Comparison of ENCODE assay signal across 8 cellular contexts in genomic region chr19:38849746-38850230, GRCh38. TPM values are rescaled to one million over a fixed set of nuclear protein-coding genes. Genes with fewer than 3 reads are reported as not detected.
A peak's percentile ranks its signal among the peaks of the same experiment; 100 is the strongest.
DNase-seq lines count a peak whose midpoint lies in the region; TF ChIP-seq lines count a peak whose summit lies in the region.

TSS of gene HNRNPL (minus strand) at chr19:38849986. CDS start at chr19:38849966, 20 bp downstream.

- H3K9me3 ChIP-seq in DOHH2 (ENCODE audit: control insufficient read depth, insufficient read depth, low read length) (no peaks in the 10 kb centered on the region), GM23248 (ENCODE audit: low read depth) (no peaks in the 10 kb centered on the region)

- no peak for DNase-seq in GM23248
- DNase-seq in M059J (ENCODE audit: low read depth) = no peak
- DNase-seq in activated effector memory CD4-positive, alpha-beta T cell treated with anti-CD3 and anti-CD28 coated beads, Interleukin-2, amount 50 U/mL, for 16 hours = peak; percentile 100
- peak in 27 of 42 donors; percentile 98 to 100 (median 100) for DNase-seq in head of caudate nucleus
- peak; percentile 99 for DNase-seq in progenitor cell of endocrine pancreas (ENCODE audit: low spot score, unreplicated experiment)
- DNase-seq in EL = no peak
- DNase-seq in DMS53 treated with DMSO at 0.1 percent for 48 hours (lab: John Stamatoyannopoulos, UW; ENCODE audit: unreplicated experiment) = no peak

- peak within 1 kb of the TSS; percentile 99 for H3K27ac Mint-ChIP-seq in progenitor cell of endocrine pancreas

- TF ChIP-seq CTCF in DOHH2 (IDR thresholded peaks at IDR 0.05; ENCODE audit: low read depth, low read length, poor library complexity, severe bottlenecking) (peak; percentile 25), progenitor cell of endocrine pancreas (IDR thresholded peaks at IDR 0.05; ENCODE audit: unreplicated experiment) (peak; percentile 56)

- H3K4me3 ChIP-seq in DOHH2 (ENCODE audit: low read length) = peak within 1 kb of the TSS; percentile 94
- H3K4me3 ChIP-seq in GM23248 = peak within 1 kb of the TSS; percentile 97

- H3K27ac ChIP-seq in DOHH2 (ENCODE audit: low read depth, low read length) (peak within 1 kb of the TSS; percentile 90), GM23248 (peak within 1 kb of the TSS; percentile 97)

- H3K4me1 ChIP-seq in DOHH2 (ENCODE audit: control insufficient read depth, low read length) (peaks cover 51% of the 10 kb centered on the region), GM23248 (ENCODE audit: insufficient read depth) (peaks cover 13% of the 10 kb centered on the region; the same call in 1 of the 2 replicates)

- H3K4me2 ChIP-seq in DOHH2 (ENCODE audit: low read length) = peak within 1 kb of the TSS; percentile 97
- H3K4me2 ChIP-seq in GM23248 (ENCODE audit: unreplicated experiment) = peak within 1 kb of the TSS; percentile 100

- H2AFZ ChIP-seq in GM23248 = peak within 1 kb of the TSS; percentile 67

- H3K27me3 ChIP-seq in DOHH2 (ENCODE audit: control insufficient read depth, low read length) (no peaks in the 10 kb centered on the region), GM23248 (replicated peaks; ENCODE audit: insufficient read depth) (no peaks in the 10 kb centered on the region)

- peak within 1 kb of the TSS; percentile 96 for H3K9ac ChIP-seq in GM23248

- H3K36me3 ChIP-seq in DOHH2 (ENCODE audit: control insufficient read depth, low read length) (peaks cover 54% of the 10 kb centered on the region), GM23248 (ENCODE audit: low read depth) (peaks cover 25% of the 10 kb centered on the region)

- in situ Hi-C loops in GM23248 (cut with MboI) = no loop called here

- H3K4me1 Mint-ChIP-seq in progenitor cell of endocrine pancreas (ENCODE audit: low read depth) = peaks cover 29% of the 10 kb centered on the region

- peaks cover 16% of the 10 kb centered on the region for H3K36me3 Mint-ChIP-seq in progenitor cell of endocrine pancreas (ENCODE audit: insufficient read depth)

- H3K27me3 Mint-ChIP-seq in progenitor cell of endocrine pancreas = no peaks in the 10 kb centered on the region

- H3K4me3 Mint-ChIP-seq in progenitor cell of endocrine pancreas (ENCODE audit: low read depth) = peak within 1 kb of the TSS; percentile 92

- H3K9me2 ChIP-seq in DOHH2 (replicated peaks; ENCODE audit: control insufficient read depth, low read length) = no peaks in the 10 kb centered on the region
- no peaks in the 10 kb centered on the region for H3K9me2 ChIP-seq in GM23248 (ENCODE audit: insufficient read depth)

- peaks cover 10% of the 10 kb centered on the region for H3F3A ChIP-seq in DOHH2 (ENCODE audit: control insufficient read depth, insufficient read depth)
- H3F3A ChIP-seq in GM23248 (ENCODE audit: insufficient read depth) = peaks cover 24% of the 10 kb centered on the region

- 0 to 1% methylated on average over 18 to 52 of the region's 58 CpGs for WGBS in GM23248 (ENCODE audit: low coverage in 1 of 2, low lambda C conversion rate in 2 of 2, missing lambda C conversion rate in 2 of 2), 2 experiments

- H3K79me2 ChIP-seq in DOHH2 (ENCODE audit: control insufficient read depth, low read length) (peaks cover 67% of the 10 kb centered on the region), GM23248 (ENCODE audit: insufficient read depth) (peaks cover 44% of the 10 kb centered on the region)

- intact Hi-C loops in head of caudate nucleus (cut with DNase I) = loop anchor here (5.0 to 10.0 kb wide), 3 partner anchors 48 to 232 kb away; partner anchors contain the start of genes ACTN4, EIF3K, MAP4K1 and NFKBIB

- no peaks in the 10 kb centered on the region for H3K9me3 Mint-ChIP-seq in progenitor cell of endocrine pancreas (ENCODE audit: low read depth)

- H4K20me1 ChIP-seq in DOHH2 (ENCODE audit: control insufficient read depth, insufficient read depth, low read depth, low read length) (peaks cover 24% of the 10 kb centered on the region), GM23248 (ENCODE audit: insufficient read depth) (peaks cover 7% of the 10 kb centered on the region; the same call in 1 of the 2 replicates)

RNA-seq across cellular contexts. Expression of gene HNRNPL, which starts in this region (rescaled TPM):
- total RNA-seq in GM23248 (2014; rRNA removed; shearing (Covaris generic)) = 208 and 245 TPM in 2 replicates
- 123 and 126 TPM in 2 replicates for polyA plus RNA-seq in GM23248 (2016; fragmentation: Nextera tagmentation; extraction: Ambion mirVana)
- 208 and 271 TPM in 2 replicates for total RNA-seq in M059J (2014; rRNA removed; shearing (Covaris generic))
- 444 and 461 TPM in 2 replicates for total RNA-seq in progenitor cell of endocrine pancreas

Comparison
In these comparisons a context has a peak if more than half of its experiments do, and no peak if none do; other contexts are left out.
1. DNase-seq: peak in activated effector memory CD4-positive, alpha-beta T cell treated with anti-CD3 and anti-CD28 coated beads, Interleukin-2, amount 50 U/mL, for 16 hours (single experiment), head of caudate nucleus (27 of 42) and progenitor cell of endocrine pancreas (single experiment); none in GM23248 (single experiment), M059J (single experiment), EL (single experiment) and DMS53 treated with DMSO at 0.1 percent for 48 hours (single experiment).